In genomic region chr19:51108066-51108804, GRCh38 we compare ENCODE assay signal across 1 cellular context.
TF ChIP-seq lines count a peak whose summit lies in the region.

CTU1 (minus strand) TSS chr19:51108409; CDS start chr19:51104569, 3,840 bp downstream.

TF ChIP-seq in GM23338, 12 proteins besides CTCF, POLR2A, EP300 and RAD21 (continued from another document):
- TF ChIP-seq ZNF462 (CRISPR knock-in tag; IDR thresholded peaks at IDR 0.05) (no peak), EZH2phosphoT487 (IDR thresholded peaks at IDR 0.05; ENCODE audit: unreplicated experiment) (no peak), NANOG (IDR thresholded peaks at IDR 0.05; ENCODE audit: borderline replicate concordance) (no peak)
